Comparison of ENCODE assay signal across 21 cellular contexts in the genomic region with DNA sequence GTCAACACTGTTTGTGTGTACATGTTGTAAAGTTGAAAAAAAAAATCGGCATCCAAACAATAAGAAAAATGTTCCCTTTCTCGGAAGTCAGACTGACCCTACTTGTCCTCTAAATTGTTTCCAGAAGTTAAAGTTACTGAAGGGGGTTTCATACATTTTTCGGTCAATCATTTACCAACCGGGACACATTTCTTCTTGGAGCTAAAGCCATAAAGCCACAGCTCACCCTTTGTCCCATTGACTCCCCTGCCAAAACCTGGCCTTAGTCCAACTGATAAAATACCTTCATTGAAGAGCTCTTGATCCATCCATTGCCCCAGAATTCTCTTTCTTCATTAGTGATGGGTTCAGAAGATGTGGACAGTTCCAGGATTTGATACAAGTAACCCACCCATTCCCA.
DNase-seq lines count a peak whose midpoint lies in the region; ATAC-seq, FAIRE-seq and TF ChIP-seq lines count a peak whose summit lies in the region.
"Had no signal": no experiment of that assay in that cellular context is flagged by ENCODE, and none has a peak within 500 bp of the region (broad histone marks: within the 10 kb centered on the region; RNA-seq: fewer than 3 reads in every experiment).

No MANE protein-coding gene starts in this region.

- H3K9me3 Mint-ChIP-seq in Caco-2 (ENCODE audit: unreplicated experiment), result peaks cover 13% of the 10 kb centered on the region
- H3K9me3 Mint-ChIP-seq: H9 had no signal

- DNase-seq in Caco-2 (peak; percentile 72 to 77), K562 (ENCODE audit: extremely low read depth in 1 of 4, low spot score in 3 of 4) (no peak), left lobe of liver (ENCODE audit: low spot score) (no peak), pancreas (no peak), iPS-NIHi7 (ENCODE audit: extremely low spot score) (no peak), brain microvascular endothelial cell (no peak), NOMO-1 treated with DMSO at 0.1 percent for 48 hours (lab: John Stamatoyannopoulos, UW; ENCODE audit: unreplicated experiment) (no peak)
- DNase-seq: 8988T; Calu3; CD4-positive, CD25-positive, alpha-beta regulatory T cell; GF-D8; NCI-H1694 treated with DMSO at 0.1 percent for 48 hours; NCI-H2107; NCI-H510A treated with DMSO at 0.1 percent for 48 hours; NCI-H774; RPMI8226; SHP77 treated with DMSO at 0.1 percent for 48 hours had no signal

- no peak for FAIRE-seq in K562 (lab: Jason Lieb, UNC)
- FAIRE-seq in pancreas (lab: Jason Lieb, UNC), result peak; percentile 34
- FAIRE-seq: GM19239 had no signal

- H3K36me3 Mint-ChIP-seq in Caco-2 (ENCODE audit: insufficient read depth, unreplicated experiment), result no peaks in the 10 kb centered on the region
- H3K36me3 Mint-ChIP-seq: CD4-positive, CD25-positive, alpha-beta regulatory T cell had no signal

- H3K27me3 ChIP-seq in Caco-2 (replicated peaks; ENCODE audit: control insufficient read depth, insufficient read depth, low read length) (no peaks in the 10 kb centered on the region), K562 (ENCODE audit: control insufficient read depth in 2 of 2, insufficient read depth in 2 of 2, low read length in 2 of 2) (no peaks in the 10 kb centered on the region; a peak in 1 of 5 replicates), pancreas (no peaks in the 10 kb centered on the region), brain microvascular endothelial cell (replicated peaks) (no peaks in the 10 kb centered on the region)

- H3K27ac ChIP-seq in K562 (ENCODE audit: extremely low read depth, low read depth, low read length), result no peak overlapping the region
- no peak overlapping the region for H3K27ac ChIP-seq in pancreas
- no peak overlapping the region for H3K27ac ChIP-seq in brain microvascular endothelial cell

- H3K4me2 ChIP-seq in K562 (ENCODE audit: insufficient read depth, low read length), result no peak overlapping the region

- no peak overlapping the region for H3K4me3 ChIP-seq in Caco-2 (ENCODE audit: low read depth, low read length)
- no peak overlapping the region for H3K4me3 ChIP-seq in K562
- H3K4me3 ChIP-seq in pancreas, result no peak overlapping the region
- no peak overlapping the region for H3K4me3 ChIP-seq in brain microvascular endothelial cell (ENCODE audit: low read depth, low read length)

- H4K20me1 ChIP-seq in K562 (replicated peaks; ENCODE audit: control insufficient read depth, insufficient read depth, low read length), result no peaks in the 10 kb centered on the region

- TF ChIP-seq EP300 in K562 (IDR thresholded peaks at IDR 0.05; ENCODE audit: low read length), result no peak

- TF ChIP-seq POLR2A in K562 (conservative IDR thresholded peaks at IDR 0.05), result no peak

- no peak overlapping the region for H2AFZ ChIP-seq in K562 (ENCODE audit: low read depth, low read length)

- H3K36me3 ChIP-seq in Caco-2 (ENCODE audit: control insufficient read depth, insufficient read depth, low read length) (no peaks in the 10 kb centered on the region), K562 (ENCODE audit: control insufficient read depth, insufficient read depth, low read length) (no peaks in the 10 kb centered on the region), pancreas (no peaks in the 10 kb centered on the region), brain microvascular endothelial cell (replicated peaks) (no peaks in the 10 kb centered on the region)

- no peak for TF ChIP-seq CTCF in Caco-2 (IDR thresholded peaks at IDR 0.05; ENCODE audit: insufficient read depth in 1 of 2, low read depth in 1 of 2, low read length in 1 of 2, severe bottlenecking in 1 of 2, unreplicated experiment in 1 of 2)
- TF ChIP-seq CTCF in K562 (IDR thresholded peaks at IDR 0.05 in 2 of 3, conservative IDR thresholded peaks at IDR 0.05 in 1 of 3; ENCODE audit: insufficient read depth in 2 of 3, low read depth in 1 of 3, low read length in 3 of 3), result no peak
- no peak for TF ChIP-seq CTCF in pancreas (IDR thresholded peaks at IDR 0.05)
- no peak for TF ChIP-seq CTCF in brain microvascular endothelial cell (IDR thresholded peaks at IDR 0.05; ENCODE audit: low read depth, low read length, missing control alignments)

- H3K4me1 ChIP-seq in Caco-2 (peaks cover 46% of the 10 kb centered on the region), K562 (replicated peaks in 1 of 2; ENCODE audit: control insufficient read depth in 2 of 2, insufficient read depth in 2 of 2, low read length in 2 of 2) (no peaks in the 10 kb centered on the region), pancreas (no peaks in the 10 kb centered on the region)

- POLR2A ChIA-PET in Caco-2 (lab: Charles Lee) (no interaction called here), K562 (lab: Yijun Ruan, JAX) (no interaction called here)

- H3K79me2 ChIP-seq in K562 (ENCODE audit: control insufficient read depth, insufficient read depth, low read length), result no peaks in the 10 kb centered on the region

- in situ Hi-C loops in K562 (cut with MboI), result no loop called here
- in situ Hi-C loops in brain microvascular endothelial cell (cut with HindIII; ENCODE audit: low pct_ligation_motif_present, low sequenced_read_pairs), result no loop called here

- no peak for ATAC-seq in K562
- peak; percentile 70 for ATAC-seq in left lobe of liver
- ATAC-seq in pancreas, result no peak
- no peak for ATAC-seq in GM18858 (IDR thresholded peaks at IDR 0.05; ENCODE audit: unreplicated experiment)

- H3K9me1 ChIP-seq in K562 (ENCODE audit: control insufficient read depth, insufficient read depth, low read length), result no peaks in the 10 kb centered on the region

- H3K27ac Mint-ChIP-seq in Caco-2 (ENCODE audit: unreplicated experiment), result peak overlapping the region; percentile 27
- H3K27ac Mint-ChIP-seq: B cell; CD4-positive, CD25-positive, alpha-beta regulatory T cell had no signal

- no peak for TF ChIP-seq RAD21 in K562 (CRISPR knock-in tag; conservative IDR thresholded peaks at IDR 0.05 in 1 of 2, IDR thresholded peaks at IDR 0.05 in 1 of 2)

- no peaks in the 10 kb centered on the region for H3K27me3 Mint-ChIP-seq in Caco-2 (ENCODE audit: insufficient read depth, unreplicated experiment)
- H3K27me3 Mint-ChIP-seq: B cell had no signal

- H3K9me3 ChIP-seq in Caco-2 (no peaks in the 10 kb centered on the region), K562 (replicated peaks; ENCODE audit: control insufficient read depth, insufficient read depth, low read depth, low read length) (no peaks in the 10 kb centered on the region), pancreas (no peaks in the 10 kb centered on the region)

- intact Hi-C loops in Caco-2 (cut with micrococcal nuclease; ENCODE audit: unreplicated experiment), result no loop called here
- intact Hi-C loops in K562 (cut with micrococcal nuclease), result no loop called here
- intact Hi-C loops in pancreas (cut with DNase I), result no loop called here

- BruUV-seq in Caco-2 (replicated peaks; lab: Mats Ljungman, UMichigan) (no TSS peak), K562 (replicated peaks; lab: Mats Ljungman, UMichigan) (no TSS peak)

- WGBS in K562 (ENCODE audit: insufficient coverage, low coverage, missing lambda C conversion rate), result 10% methylated on average over 4 of the region's 4 CpGs
- 25% methylated on average over 4 of the region's 4 CpGs for WGBS in pancreas, 2 donors

- peaks cover 34% of the 10 kb centered on the region for H3K4me1 Mint-ChIP-seq in Caco-2 (ENCODE audit: low read depth, unreplicated experiment)
- H3K4me1 Mint-ChIP-seq: B cell had no signal

- no peak overlapping the region for H3K9ac ChIP-seq in K562 (ENCODE audit: insufficient read depth in 1 of 2, low read depth in 2 of 2, low read length in 2 of 2)

- peak overlapping the region; percentile 6 for H3K4me3 Mint-ChIP-seq in Caco-2 (ENCODE audit: unreplicated experiment)
- H3K4me3 Mint-ChIP-seq: B cell; CD4-positive, CD25-positive, alpha-beta regulatory T cell; H9 had no signal

- CTCF ChIA-PET in Caco-2 (lab: Charles Lee), result interaction anchor here (0.7 to 1.4 kb wide), 6 partner anchors 30 to 1295 kb away, joined by 3 to 12 read pairs (median 4); no protein-coding TSS in a partner anchor
- CTCF ChIA-PET in K562 (lab: Yijun Ruan, JAX; ENCODE audit: low intra/inter-chr PET ratio), result no interaction called here

TF ChIP-seq in K562, 482 proteins besides CTCF, POLR2A, EP300 and RAD21:
- no peak for TF ChIP-seq SREBF2 (CRISPR knock-in tag; IDR thresholded peaks at IDR 0.05)
- no peak for TF ChIP-seq ZBTB1 (CRISPR knock-in tag; IDR thresholded peaks at IDR 0.05; ENCODE audit: borderline replicate concordance, low read depth)
- TF ChIP-seq RFX7 (CRISPR knock-in tag; IDR thresholded peaks at IDR 0.05), result no peak
- TF ChIP-seq, protein P1, sequence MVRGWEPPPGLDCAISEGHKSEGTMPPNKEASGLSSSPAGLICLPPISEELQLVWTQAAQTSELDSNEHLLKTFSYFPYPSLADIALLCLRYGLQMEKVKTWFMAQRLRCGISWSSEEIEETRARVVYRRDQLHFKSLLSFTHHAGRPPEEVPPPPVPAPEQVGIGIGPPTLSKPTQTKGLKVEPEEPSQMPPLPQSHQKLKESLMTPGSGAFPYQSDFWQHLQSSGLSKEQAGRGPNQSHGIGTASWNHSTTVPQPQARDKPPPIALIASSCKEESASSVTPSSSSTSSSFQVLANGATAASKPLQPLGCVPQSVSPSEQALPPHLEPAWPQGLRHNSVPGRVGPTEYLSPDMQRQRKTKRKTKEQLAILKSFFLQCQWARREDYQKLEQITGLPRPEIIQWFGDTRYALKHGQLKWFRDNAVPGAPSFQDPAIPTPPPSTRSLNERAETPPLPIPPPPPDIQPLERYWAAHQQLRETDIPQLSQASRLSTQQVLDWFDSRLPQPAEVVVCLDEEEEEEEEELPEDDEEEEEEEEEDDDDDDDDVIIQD (CRISPR knock-in tag; IDR thresholded peaks at IDR 0.05), result no peak
- TF ChIP-seq NFIC (IDR thresholded peaks at IDR 0.05), result 0 out of 2 replicates have a peak, but pooled peaks have one; percentile 30
TF ChIP-seq in K562: peak in this region for 1.

Comparison
In these comparisons a context has a peak if more than half of its experiments do, and no peak if none do; other contexts are left out.
1. DNase-seq: peak in Caco-2 (2 of 2); none in K562 (0 of 4), left lobe of liver (single experiment), pancreas (0 of 6), iPS-NIHi7 (single experiment), brain microvascular endothelial cell (single experiment) and NOMO-1 treated with DMSO at 0.1 percent for 48 hours (single experiment).